ENCODE assay signal across 25 cellular contexts in genomic region chr11:31262761-31263160, GRCh38.
DNase-seq lines count a peak whose midpoint lies in the region; FAIRE-seq and TF ChIP-seq lines count a peak whose summit lies in the region.
"Had no signal": no experiment of that assay in that cellular context is flagged by ENCODE, and none has a peak within 500 bp of the region (broad histone marks: within the 10 kb centered on the region; RNA-seq: fewer than 3 reads in every experiment).

No MANE protein-coding gene starts in this region.

- H3K27me3 ChIP-seq in astrocyte (ENCODE audit: insufficient read depth, low read length) (no peaks in the 10 kb centered on the region), trophoblast cell (ENCODE audit: insufficient read depth, low read length) (no peaks in the 10 kb centered on the region)
- H3K27me3 ChIP-seq: BLaER1, body of pancreas, MG63 had no signal

- H3K4me2 ChIP-seq in astrocyte (ENCODE audit: low read length) (no peak overlapping the region), trophoblast cell (ENCODE audit: low read length) (no peak overlapping the region)
- H3K4me2 ChIP-seq: BLaER1 had no signal

- no peaks in the 10 kb centered on the region for H3K9me3 Mint-ChIP-seq in astrocyte (ENCODE audit: unreplicated experiment)
- H3K9me3 Mint-ChIP-seq: activated CD8-positive, alpha-beta T cell treated with anti-CD3 and anti-CD28 coated beads for 36 hours; activated naive CD8-positive, alpha-beta T cell treated with anti-CD3 and anti-CD28 coated beads for 36 hours had no signal

- no peak overlapping the region for H2BK5ac ChIP-seq in trophoblast cell (ENCODE audit: low read depth, low read length, poor library complexity)

- H2AK5ac ChIP-seq in trophoblast cell (ENCODE audit: low read length): no peak overlapping the region

- no peak overlapping the region for H3K27ac Mint-ChIP-seq in astrocyte (ENCODE audit: unreplicated experiment)
- H3K27ac Mint-ChIP-seq: activated CD8-positive, alpha-beta T cell treated with anti-CD3 and anti-CD28 coated beads for 36 hours; activated naive CD8-positive, alpha-beta T cell treated with anti-CD3 and anti-CD28 coated beads for 36 hours had no signal

- H3K27ac ChIP-seq in astrocyte (ENCODE audit: low read depth, low read length): no peak overlapping the region
- H3K27ac ChIP-seq in trophoblast cell (ENCODE audit: low read depth, low read length): no peak overlapping the region
- H3K27ac ChIP-seq: BLaER1, body of pancreas, psoas muscle had no signal

- H3K4me3 Mint-ChIP-seq in astrocyte (ENCODE audit: unreplicated experiment): no peak overlapping the region
- H3K4me3 Mint-ChIP-seq: activated CD8-positive, alpha-beta T cell treated with anti-CD3 and anti-CD28 coated beads for 36 hours; activated naive CD8-positive, alpha-beta T cell treated with anti-CD3 and anti-CD28 coated beads for 36 hours had no signal

- no peaks in the 10 kb centered on the region for H3K79me2 ChIP-seq in astrocyte (ENCODE audit: insufficient read depth, low read length)
- H3K79me2 ChIP-seq in trophoblast cell (ENCODE audit: control insufficient read depth, insufficient read depth, low read length, poor library complexity): no peaks in the 10 kb centered on the region

- no peak overlapping the region for H3K18ac ChIP-seq in trophoblast cell (ENCODE audit: low read length)

- no peak overlapping the region for H4K12ac ChIP-seq in trophoblast cell (ENCODE audit: low read depth, low read length)

- H2BK12ac ChIP-seq in trophoblast cell (ENCODE audit: low read length): no peak overlapping the region

- no peaks in the 10 kb centered on the region for H3K4me1 ChIP-seq in astrocyte (ENCODE audit: insufficient read depth, low read length)
- H3K4me1 ChIP-seq in trophoblast cell (ENCODE audit: control insufficient read depth in 1 of 2, insufficient read depth in 2 of 2, low read length in 2 of 2): no peaks in the 10 kb centered on the region
- H3K4me1 ChIP-seq: BLaER1, body of pancreas, psoas muscle had no signal

- no peaks in the 10 kb centered on the region for H3K27me3 Mint-ChIP-seq in astrocyte (ENCODE audit: low read depth, unreplicated experiment)
- H3K27me3 Mint-ChIP-seq: activated CD8-positive, alpha-beta T cell treated with anti-CD3 and anti-CD28 coated beads for 36 hours had no signal

- H3K36me3 ChIP-seq in astrocyte (ENCODE audit: insufficient read depth, low read length): no peaks in the 10 kb centered on the region
- no peaks in the 10 kb centered on the region for H3K36me3 ChIP-seq in trophoblast cell (ENCODE audit: control insufficient read depth in 1 of 2, insufficient read depth in 2 of 2, low read length in 2 of 2)
- H3K36me3 ChIP-seq: BLaER1, MG63 had no signal

- DNase-seq in ACHN (peak; percentile 67), ELR (ENCODE audit: low read depth) (peak; percentile 8), astrocyte (ENCODE audit: low read depth) (no peak), foreskin fibroblast (peak; percentile 6 to 10), trophoblast cell (no peak), cortex of kidney (lab: John Stamatoyannopoulos, UW) (no peak), occipital lobe (lab: John Stamatoyannopoulos, UW) (no peak), midbrain (lab: John Stamatoyannopoulos, UW) (no peak)
- DNase-seq: activated CD8-positive, alpha-beta T cell treated with anti-CD3 and anti-CD28 coated beads for 36 hours; activated effector memory CD4-positive, alpha-beta T cell treated with Interleukin-2 at 50 U/mL for 16 hours; activated naive CD8-positive, alpha-beta T cell treated with anti-CD3 and anti-CD28 coated beads for 36 hours; body of pancreas; Calu3; effector CD8-positive, alpha-beta T cell; glutamatergic neuron; left cardiac atrium; mesenchymal stem cell; MG63; NCI-H2081 treated with DMSO at 0.1 percent for 48 hours; PC-3; psoas muscle; SIG-M5 had no signal

- H3K4ac ChIP-seq in trophoblast cell (ENCODE audit: low read depth, low read length): no peak overlapping the region

- no peak overlapping the region for H4K91ac ChIP-seq in trophoblast cell (ENCODE audit: low read depth, low read length)

- H4K8ac ChIP-seq in trophoblast cell (ENCODE audit: low read depth, low read length): no peak overlapping the region

- H3K14ac ChIP-seq in trophoblast cell (ENCODE audit: low read length): no peak overlapping the region

- no peaks in the 10 kb centered on the region for H4K20me1 ChIP-seq in astrocyte (ENCODE audit: insufficient read depth, low read length)
- H4K20me1 ChIP-seq: BLaER1 had no signal

- H2AFZ ChIP-seq in astrocyte (ENCODE audit: low read depth, low read length): peak overlapping the region; percentile 35
- no peak overlapping the region for H2AFZ ChIP-seq in trophoblast cell (ENCODE audit: insufficient read depth, low read length, poor library complexity)

- in situ Hi-C loops in ACHN (cut with HindIII; ENCODE audit: low pct_ligation_motif_present, low pct_unique_long_range_greater_than_20kb, low sequenced_read_pairs): no loop called here

- H3K36me3 Mint-ChIP-seq in astrocyte (ENCODE audit: low read depth, unreplicated experiment): no peaks in the 10 kb centered on the region
- H3K36me3 Mint-ChIP-seq: activated naive CD8-positive, alpha-beta T cell treated with anti-CD3 and anti-CD28 coated beads for 36 hours had no signal

- H2BK120ac ChIP-seq in trophoblast cell (ENCODE audit: insufficient read depth, low read length, poor library complexity): no peak overlapping the region

- H3K23ac ChIP-seq in trophoblast cell (ENCODE audit: low read length): no peak overlapping the region

- no CpG with 5 or more reads among the region's 5 CpGs for WGBS in trophoblast cell (ENCODE audit: extremely low coverage, insufficient coverage, insufficient read length)

- FAIRE-seq in astrocyte (lab: Jason Lieb, UNC): no peak
- FAIRE-seq: GM19239, urothelium cell line had no signal

- peaks cover 3% of the 10 kb centered on the region for H3K4me1 Mint-ChIP-seq in astrocyte (ENCODE audit: low read depth, unreplicated experiment)
- H3K4me1 Mint-ChIP-seq: activated naive CD8-positive, alpha-beta T cell treated with anti-CD3 and anti-CD28 coated beads for 36 hours had no signal

- H3K4me3 ChIP-seq in astrocyte (ENCODE audit: insufficient read depth, low read depth, low read length): no peak overlapping the region
- no peak overlapping the region for H3K4me3 ChIP-seq in foreskin fibroblast (ENCODE audit: low read depth in 1 of 2, low read length in 2 of 2)
- H3K4me3 ChIP-seq in trophoblast cell (ENCODE audit: low read depth, low read length): no peak overlapping the region
- H3K4me3 ChIP-seq: BLaER1, body of pancreas, MG63, psoas muscle had no signal

- no peak for TF ChIP-seq CTCF in astrocyte (IDR thresholded peaks at IDR 0.05; ENCODE audit: insufficient read depth, low read depth, low read length)
- TF ChIP-seq CTCF in foreskin fibroblast (IDR thresholded peaks at IDR 0.05; ENCODE audit: low read depth, low read length): no peak

- H3K79me1 ChIP-seq in trophoblast cell (ENCODE audit: low read length): no peaks in the 10 kb centered on the region

- H3K9me3 ChIP-seq in astrocyte (ENCODE audit: insufficient read depth, low read depth, low read length): no peaks in the 10 kb centered on the region
- H3K9me3 ChIP-seq in trophoblast cell (ENCODE audit: insufficient read depth, low read depth, low read length): no peaks in the 10 kb centered on the region
- H3K9me3 ChIP-seq: BLaER1, body of pancreas, MG63, psoas muscle had no signal

- H3K9ac ChIP-seq in astrocyte (ENCODE audit: low read length) (no peak overlapping the region), trophoblast cell (ENCODE audit: low read length) (no peak overlapping the region)
- H3K9ac ChIP-seq: BLaER1 had no signal

Comparison
In these comparisons a context has a peak if more than half of its experiments do, and no peak if none do; other contexts are left out.
1. DNase-seq: peak in ACHN (single experiment), ELR (single experiment) and foreskin fibroblast (2 of 2); none in astrocyte (single experiment), trophoblast cell (0 of 2), cortex of kidney (single experiment), occipital lobe (single experiment) and midbrain (single experiment).